6 cellular contexts compared by ENCODE assay signal in the genomic region with DNA sequence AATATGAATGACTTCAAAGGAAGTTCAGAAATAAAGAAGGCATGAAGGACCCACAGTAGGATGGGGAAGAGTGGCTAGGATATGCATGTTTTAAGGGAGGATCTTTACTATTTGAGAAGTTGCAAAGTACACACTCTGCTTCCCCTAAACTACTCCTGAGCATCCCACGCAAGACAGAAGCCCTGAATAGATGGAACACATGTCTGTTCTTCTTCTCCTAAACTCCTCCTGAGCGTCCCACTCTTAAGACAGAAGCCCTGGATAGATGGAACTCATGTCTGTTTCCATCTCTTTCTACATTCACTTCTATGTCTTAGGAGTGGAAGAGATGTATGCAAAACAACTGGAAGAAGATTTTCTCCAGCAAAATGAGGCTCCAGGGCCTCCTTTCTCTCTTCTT.
"Had no signal": no experiment of that assay in that cellular context is flagged by ENCODE, and none has a peak within 500 bp of the region (broad histone marks: within the 10 kb centered on the region; RNA-seq: fewer than 3 reads in every experiment).

No MANE protein-coding gene starts in this region.

- DNase-seq: H9, HCEC 1CT, KBM-7 had no signal

- H2AFZ ChIP-seq: GM23338 had no signal

- ATAC-seq: GM23338 had no signal

- H3K4me3 ChIP-seq: GM23338 had no signal

- H3K27ac ChIP-seq: HL-60, KMS-11 had no signal

- H3K4me2 ChIP-seq: GM23338, KMS-11 had no signal
